Comparison of ENCODE assay signal across 24 cellular contexts in the genomic region with DNA sequence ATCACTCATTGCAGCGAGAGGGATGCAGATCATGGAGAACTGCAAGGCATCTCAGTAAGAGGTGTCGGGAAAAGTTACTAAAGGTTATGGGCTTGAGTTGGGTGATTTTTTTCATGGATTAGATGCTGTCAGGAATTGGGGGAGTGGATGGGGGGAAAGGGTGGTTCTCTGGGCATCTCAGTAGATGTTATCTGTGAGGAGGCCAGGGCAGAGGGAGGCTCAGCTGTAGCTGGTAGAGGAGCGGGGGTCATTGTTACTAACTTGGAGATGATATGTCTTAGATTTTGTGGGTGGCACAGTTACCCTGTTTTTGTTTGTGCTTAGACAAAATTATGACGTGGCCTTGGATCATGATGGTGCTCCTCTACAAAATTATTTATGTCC. TPM values are rescaled to one million over a fixed set of nuclear protein-coding genes. Genes with fewer than 3 reads are reported as not detected.
DNase-seq lines count a peak whose midpoint lies in the region; ATAC-seq, FAIRE-seq and TF ChIP-seq lines count a peak whose summit lies in the region.
"Had no signal": no experiment of that assay in that cellular context is flagged by ENCODE, and none has a peak within 500 bp of the region (broad histone marks: within the 10 kb centered on the region; RNA-seq: fewer than 3 reads in every experiment).

No MANE protein-coding gene starts in this region.

- H3K79me2 ChIP-seq in HepG2 (ENCODE audit: insufficient read depth, low read length) (peaks cover 21% of the 10 kb centered on the region), K562 (ENCODE audit: control insufficient read depth, insufficient read depth, low read length) (peaks cover 23% of the 10 kb centered on the region), osteoblast (ENCODE audit: insufficient read depth, low read length) (peaks cover 22% of the 10 kb centered on the region)

- H3K9me1 ChIP-seq in K562 (ENCODE audit: control insufficient read depth, insufficient read depth, low read length), result no peaks in the 10 kb centered on the region

- in situ Hi-C loops in HepG2 (cut with HindIII; ENCODE audit: extremely low pct_ligation_motif_present, low pct_unique_long_range_greater_than_20kb) (no loop called here), K562 (cut with MboI) (no loop called here)

- BruUV-seq in HepG2 (replicated peaks; lab: Mats Ljungman, UMichigan), result no TSS peak
- BruUV-seq in K562 (replicated peaks; lab: Mats Ljungman, UMichigan), result no TSS peak

- H4K20me1 ChIP-seq in HepG2 (ENCODE audit: insufficient read depth, low read length) (no peaks in the 10 kb centered on the region), K562 (replicated peaks; ENCODE audit: control insufficient read depth, insufficient read depth, low read length) (no peaks in the 10 kb centered on the region), osteoblast (ENCODE audit: insufficient read depth, low read length) (no peaks in the 10 kb centered on the region)

- H3K27me3 ChIP-seq in HepG2 (ENCODE audit: control insufficient read depth in 1 of 2, insufficient read depth in 2 of 2, low read length in 2 of 2) (peaks cover 0 to 3% of the 10 kb centered on the region in 2 experiments; a peak in 2 of 5 replicates), right lobe of liver (no peaks in the 10 kb centered on the region), K562 (ENCODE audit: control insufficient read depth in 2 of 2, insufficient read depth in 2 of 2, low read length in 2 of 2) (peaks cover 7 to 11% of the 10 kb centered on the region in 2 experiments; a peak in 4 of 5 replicates), osteoblast (ENCODE audit: insufficient read depth, low read length) (peaks cover 16% of the 10 kb centered on the region)

- TF ChIP-seq CTCF in HepG2 (CRISPR knock-in tag; IDR thresholded peaks at IDR 0.05) (no peak), right lobe of liver (IDR thresholded peaks at IDR 0.05) (no peak), K562 (IDR thresholded peaks at IDR 0.05 in 2 of 3, conservative IDR thresholded peaks at IDR 0.05 in 1 of 3; ENCODE audit: insufficient read depth in 2 of 3, low read depth in 1 of 3, low read length in 3 of 3) (no peak), osteoblast (IDR thresholded peaks at IDR 0.05; ENCODE audit: extremely low read depth, low read depth, low read length) (no peak), RWPE1 (conservative IDR thresholded peaks at IDR 0.05; ENCODE audit: low read depth) (no peak)

- TF ChIP-seq EP300 in HepG2 (IDR thresholded peaks at IDR 0.05; ENCODE audit: low read depth in 2 of 2, low read length in 2 of 2), result no peak
- no peak for TF ChIP-seq EP300 in HepG2 (CRISPR knock-in tag; IDR thresholded peaks at IDR 0.05; ENCODE audit: borderline replicate concordance)
- no peak for TF ChIP-seq EP300 in K562 (IDR thresholded peaks at IDR 0.05; ENCODE audit: low read length)

- peak overlapping the region; percentile 34; the same call in 1 of the 2 replicates for H3K4me2 ChIP-seq in HepG2 (ENCODE audit: low read depth, low read length)
- H3K4me2 ChIP-seq in K562 (ENCODE audit: insufficient read depth, low read length), result no peak overlapping the region
- H3K4me2 ChIP-seq in osteoblast (ENCODE audit: insufficient read depth, low read length), result no peak overlapping the region

- DNase-seq in HepG2 (ENCODE audit: low spot score) (no peak), right lobe of liver (no peak), K562 (ENCODE audit: extremely low read depth in 1 of 4, low spot score in 3 of 4) (no peak), osteoblast (ENCODE audit: insufficient read length, low spot score, missing footprints) (peak; percentile 50), ureter (ENCODE audit: low spot score) (peak; percentile 26), NAMALWA (ENCODE audit: low spot score) (no peak), RWPE1 (ENCODE audit: low spot score) (no peak)
- DNase-seq in stimulated activated CD4-positive, alpha-beta T cell treated with anti-CD3 and anti-CD28 coated beads, Interleukin-2, amount 100 ng/mL, for 48 hours, result no peak
- DNase-seq: 8988T; ACHN; CD4-positive, alpha-beta T cell; COR-L47; DMS53; GM23248; H7; KBM-7; NCI-H1694; NCI-H2029 treated with DMSO at 0.1 percent for 48 hours; NCI-H2227 treated with DMSO at 0.1 percent for 48 hours; NCI-H526 treated with DMSO at 0.1 percent for 48 hours; SJCRH30 had no signal

- no peaks in the 10 kb centered on the region for H3K9me3 ChIP-seq in HepG2 (ENCODE audit: low read length)
- H3K9me3 ChIP-seq in right lobe of liver, result no peaks in the 10 kb centered on the region
- H3K9me3 ChIP-seq in K562 (replicated peaks; ENCODE audit: control insufficient read depth, insufficient read depth, low read depth, low read length), result no peaks in the 10 kb centered on the region
- no peaks in the 10 kb centered on the region for H3K9me3 ChIP-seq in osteoblast (ENCODE audit: low read depth, low read length)
- H3K9me3 ChIP-seq: SJCRH30 had no signal

- intact Hi-C loops in HepG2 (cut with micrococcal nuclease; ENCODE audit: unreplicated experiment) (no loop called here), right lobe of liver (cut with DNase I) (no loop called here), K562 (cut with micrococcal nuclease) (no loop called here)

- ATAC-seq in HepG2 (no peak), right lobe of liver (no peak), K562 (no peak)
- ATAC-seq: SK-N-SH treated with all-trans-retinoic acid at 6 μM for 48 hours had no signal

- H3K36me3 ChIP-seq in HepG2 (replicated peaks in 1 of 2; ENCODE audit: control insufficient read depth in 1 of 2, insufficient read depth in 2 of 2, low read length in 2 of 2) (no peaks in the 10 kb centered on the region), right lobe of liver (no peaks in the 10 kb centered on the region), K562 (ENCODE audit: control insufficient read depth, insufficient read depth, low read length) (no peaks in the 10 kb centered on the region), osteoblast (ENCODE audit: insufficient read depth, low read length) (no peaks in the 10 kb centered on the region)
- H3K36me3 ChIP-seq: SJCRH30 had no signal

- H2AFZ ChIP-seq in HepG2 (ENCODE audit: low read length) (peak overlapping the region; percentile 69), K562 (ENCODE audit: low read depth, low read length) (0 out of 2 replicates have a peak overlapping the region, but pooled peaks have one; percentile 1), osteoblast (ENCODE audit: low read length) (no peak overlapping the region)
- H2AFZ ChIP-seq: GM23248 had no signal

- no peak for TF ChIP-seq POLR2A in HepG2 (IDR thresholded peaks at IDR 0.05; ENCODE audit: insufficient read depth in 1 of 2, low read depth in 2 of 2, low read length in 2 of 2)
- no peak for TF ChIP-seq POLR2A in right lobe of liver (IDR thresholded peaks at IDR 0.05)
- no peak for TF ChIP-seq POLR2A in K562 (conservative IDR thresholded peaks at IDR 0.05)

- H3K4me3 ChIP-seq in HepG2 (replicated peaks in 1 of 3; ENCODE audit: insufficient read depth in 1 of 3, low read depth in 2 of 3, low read length in 3 of 3), result no peak overlapping the region
- no peak overlapping the region for H3K4me3 ChIP-seq in right lobe of liver
- H3K4me3 ChIP-seq in K562, result no peak overlapping the region
- no peak overlapping the region for H3K4me3 ChIP-seq in osteoblast (ENCODE audit: insufficient read depth, low read length)
- H3K4me3 ChIP-seq: GM23248, SJCRH30 had no signal

- H3K27ac ChIP-seq in HepG2 (ENCODE audit: extremely low read length, insufficient read depth, low read length) (no peak overlapping the region), right lobe of liver (no peak overlapping the region), K562 (ENCODE audit: extremely low read depth, low read depth, low read length) (no peak overlapping the region), osteoblast (ENCODE audit: low read depth, low read length) (no peak overlapping the region), RWPE1 (no peak overlapping the region)
- H3K27ac ChIP-seq: GM23248, SJCRH30 had no signal

- peaks cover 63% of the 10 kb centered on the region for H3K4me1 ChIP-seq in HepG2 (ENCODE audit: insufficient read depth, low read length)
- H3K4me1 ChIP-seq in right lobe of liver, result peaks cover 0 to 11% (median 0%) of the 10 kb centered on the region in 4 donors
- peaks cover 21% of the 10 kb centered on the region in 2 experiments for H3K4me1 ChIP-seq in K562 (replicated peaks in 1 of 2; ENCODE audit: control insufficient read depth in 2 of 2, insufficient read depth in 2 of 2, low read length in 2 of 2)
- peaks cover 12% of the 10 kb centered on the region for H3K4me1 ChIP-seq in osteoblast (ENCODE audit: insufficient read depth, low read length)
- H3K4me1 ChIP-seq: SJCRH30 had no signal

- POLR2A ChIA-PET in HepG2 (lab: Yijun Ruan, JAX) (interaction anchor here (0.8 to 7.3 kb wide), 6 partner anchors 9 to 201 kb away, joined by 3 to 157 read pairs (median 25); no protein-coding TSS in a partner anchor), K562 (lab: Yijun Ruan, JAX) (interaction anchor here (0.6 kb wide), 1 partner anchor 193 kb away, joined by 3 read pairs; no protein-coding TSS in a partner anchor), RWPE1 (lab: Yijun Ruan, JAX; ENCODE audit: low non-redundant PET) (no interaction called here)

- TF ChIP-seq RAD21 in HepG2 (CRISPR knock-in tag; IDR thresholded peaks at IDR 0.05) (no peak), K562 (CRISPR knock-in tag; conservative IDR thresholded peaks at IDR 0.05 in 1 of 2, IDR thresholded peaks at IDR 0.05 in 1 of 2) (no peak)

- H3K9ac ChIP-seq in HepG2 (ENCODE audit: insufficient read depth, low read depth, low read length) (no peak overlapping the region), K562 (ENCODE audit: insufficient read depth in 1 of 2, low read depth in 2 of 2, low read length in 2 of 2) (no peak overlapping the region)
- H3K9ac ChIP-seq: GM23248 had no signal

- CTCF ChIA-PET in HepG2 (lab: Yijun Ruan, JAX; ENCODE audit: low intra/inter-chr PET ratio, low total read pairs), result no interaction called here
- CTCF ChIA-PET in K562 (lab: Yijun Ruan, JAX; ENCODE audit: low intra/inter-chr PET ratio), result no interaction called here
- CTCF ChIA-PET in RWPE1 (lab: Yijun Ruan, JAX), result no interaction called here

- 92% methylated on average over 4 of the region's 4 CpGs for WGBS in HepG2 (ENCODE audit: low lambda C conversion rate)
- 82% methylated on average over 4 of the region's 4 CpGs for WGBS in right lobe of liver (ENCODE audit: insufficient coverage, low coverage, low lambda C conversion rate, missing lambda C conversion rate)
- 63% methylated on average over 4 of the region's 4 CpGs for WGBS in K562 (ENCODE audit: insufficient coverage, low coverage, missing lambda C conversion rate)

- FAIRE-seq in HepG2 (lab: Jason Lieb, UNC) (no peak), K562 (lab: Jason Lieb, UNC) (no peak)
- FAIRE-seq: G401.6, RCC 7860 had no signal

RNA-seq across cellular contexts. Expression of a gene that starts 2.6 kb away (rescaled TPM):
- total RNA-seq in HepG2 (2016; rRNA removed; fragmentation: Illumina TruSeq; extraction: Trizol) (47.0 and 50.5 TPM in 2 replicates), right lobe of liver (10 to 100 TPM; 24.5 to 39.7 (median 28.6) TPM), K562 (2014; rRNA removed) (27.9 and 28.4 TPM in 2 replicates), K562 (2014; rRNA removed; fragmentation: Illumina TruSeq; extraction: Trizol) (25.4 and 28.4 TPM in 2 replicates), K562 (2015; rRNA removed; fragmentation: Illumina TruSeq; extraction: Trizol) (13.4 and 15.8 TPM in 2 replicates), K562 (2021) (32.8 and 33.0 TPM in 2 replicates), osteoblast (51.0 and 59.4 TPM in 2 replicates), ureter (58.2 TPM)
- 5.3 and 6.4 TPM in 2 replicates for total RNA-seq in HepG2 (2016; cell fraction: cytosol; rRNA removed; fragmentation: Illumina TruSeq; extraction: Trizol; ENCODE audit: low read depth)
- 44.0 and 57.6 TPM in 2 replicates for total RNA-seq in HepG2 (2016; cell fraction: insoluble cytoplasmic fraction; rRNA removed; fragmentation: Illumina TruSeq; extraction: Trizol)
- total RNA-seq in HepG2 (2016; cell fraction: membrane; rRNA removed; fragmentation: Illumina TruSeq; extraction: Trizol), result 23.6 and 27.0 TPM in 2 replicates
- total RNA-seq in HepG2 (2016; cell fraction: nucleus; rRNA removed; fragmentation: Illumina TruSeq; extraction: Trizol), result 52.1 and 60.5 TPM in 2 replicates
- polyA plus RNA-seq in HepG2 (2011; rRNA removed) (66.3 and 76.9 TPM in 2 replicates), K562 (2011; rRNA removed) (36.7 and 49.3 TPM in 2 replicates), K562 (2014; fragmentation: Illumina TruSeq; extraction: Trizol) (24.9 and 34.9 TPM in 2 replicates), K562 (2014; fragmentation: Nextera tagmentation; extraction: Ambion mirVana) (10 to 100 TPM; 11.3 to 18.1 TPM), K562 (2014; rRNA removed) (33.0 and 36.9 TPM in 2 replicates)
- polyA plus RNA-seq in HepG2 (2011; cell fraction: cytosol; rRNA removed), result 40.5 and 52.8 TPM in 2 replicates
- polyA plus RNA-seq in HepG2 (2011; cell fraction: nucleus; rRNA removed), result 117 and 148 TPM in 2 replicates
- 58.6 and 62.1 TPM in 2 replicates for polyA plus RNA-seq in HepG2 (2012)
- 1.5 and 2.4 TPM in 2 replicates for polyA plus RNA-seq in HepG2 (2016; cell fraction: cytosol; fragmentation: Illumina TruSeq; extraction: Trizol; ENCODE audit: low read depth)
- 41.2 and 44.9 TPM in 2 replicates for polyA plus RNA-seq in HepG2 (2016; cell fraction: insoluble cytoplasmic fraction; fragmentation: Illumina TruSeq; extraction: Trizol; ENCODE audit: low read depth)
- 10.2 and 12.5 TPM in 2 replicates for polyA plus RNA-seq in HepG2 (2016; cell fraction: membrane; fragmentation: Illumina TruSeq; extraction: Trizol; ENCODE audit: low read depth)
- polyA plus RNA-seq in HepG2 (2016; cell fraction: nucleus; fragmentation: Illumina TruSeq; extraction: Trizol; ENCODE audit: insufficient read depth, low read depth), result 134 and 146 TPM in 2 replicates
- 20.0 and 41.6 TPM in 2 replicates for polyA minus RNA-seq in HepG2 (2011; rRNA and poly(A)+ RNA removed; ENCODE audit: low replicate concordance)
- 36.8 and 46.1 TPM in 2 replicates for polyA minus RNA-seq in HepG2 (2011; cell fraction: cytosol; rRNA and poly(A)+ RNA removed)
- 78.9 and 107 TPM in 2 replicates for polyA minus RNA-seq in HepG2 (2011; cell fraction: nucleus; rRNA and poly(A)+ RNA removed)
- 50.4 and 99.7 TPM in 2 replicates for total RNA-seq in K562 (2011; cell fraction: chromatin; rRNA removed; ENCODE audit: low replicate concordance)
- total RNA-seq in K562 (2011; cell fraction: nucleolus; rRNA removed), result 29.4 and 29.6 TPM in 2 replicates
- total RNA-seq in K562 (2011; cell fraction: nucleoplasm; rRNA removed), result 45.9 and 53.0 TPM in 2 replicates
- 11.9 and 21.9 TPM in 2 replicates for polyA plus RNA-seq in K562 (2011; cell fraction: cytosol; rRNA removed)
- polyA plus RNA-seq in K562 (2011; cell fraction: nucleus; rRNA removed), result 58.9 and 69.0 TPM in 2 replicates
- polyA plus RNA-seq in K562 (2012), result 23.1 and 24.6 TPM in 2 replicates
- 27.2 and 35.6 TPM in 2 replicates for polyA minus RNA-seq in K562 (2011; rRNA and poly(A)+ RNA removed)
- 12.0 and 18.8 TPM in 2 replicates for polyA minus RNA-seq in K562 (2011; cell fraction: cytosol; rRNA and poly(A)+ RNA removed)
- 13.5 and 22.7 TPM in 2 replicates for polyA minus RNA-seq in K562 (2011; cell fraction: nucleus; rRNA and poly(A)+ RNA removed)

Comparison
In these comparisons a context has a peak if more than half of its experiments do, and no peak if none do; other contexts are left out.
1. DNase-seq: peak in osteoblast (single experiment) and ureter (single experiment); none in HepG2 (single experiment), right lobe of liver (0 of 3), K562 (0 of 4), stimulated activated CD4-positive, alpha-beta T cell treated with anti-CD3 and anti-CD28 coated beads, Interleukin-2, amount 100 ng/mL, for 48 hours (0 of 2), NAMALWA (single experiment) and RWPE1 (single experiment).